ENCODE assay signal across 18 cellular contexts in the genomic region with DNA sequence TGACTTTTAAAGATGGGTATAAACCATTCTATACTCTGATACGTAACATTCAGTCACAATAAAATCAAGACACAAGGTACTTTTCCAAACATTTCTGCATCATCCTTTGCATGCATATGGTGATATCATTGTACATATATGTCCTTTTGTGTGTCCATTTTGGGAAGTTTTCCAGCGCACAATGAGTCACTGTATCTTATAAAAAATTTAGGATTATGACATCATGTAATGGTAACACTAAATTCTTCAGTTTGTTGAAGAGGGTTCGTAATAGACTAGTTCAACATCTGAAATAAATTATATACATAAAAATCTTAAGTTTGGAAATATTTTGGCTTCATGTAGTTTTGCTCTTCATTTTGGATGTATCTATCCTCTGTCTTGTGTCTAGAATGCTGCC.
DNase-seq lines count a peak whose midpoint lies in the region; ATAC-seq, FAIRE-seq and TF ChIP-seq lines count a peak whose summit lies in the region.
"Had no signal": no experiment of that assay in that cellular context is flagged by ENCODE, and none has a peak within 500 bp of the region (broad histone marks: within the 10 kb centered on the region; RNA-seq: fewer than 3 reads in every experiment).

No MANE protein-coding gene starts in this region.

- H3K27me3 ChIP-seq in IMR-90 (ENCODE audit: control insufficient read depth, insufficient read depth, low read length) = no peaks in the 10 kb centered on the region
- H3K27me3 ChIP-seq in endothelial cell of umbilical vein (ENCODE audit: control insufficient read depth in 2 of 2, insufficient read depth in 2 of 2, low read length in 2 of 2) = no peaks in the 10 kb centered on the region
- no peaks in the 10 kb centered on the region for H3K27me3 ChIP-seq in stomach
- no peaks in the 10 kb centered on the region for H3K27me3 ChIP-seq in smooth muscle cell (ENCODE audit: low read depth)
- H3K27me3 ChIP-seq in Caco-2 (replicated peaks; ENCODE audit: control insufficient read depth, insufficient read depth, low read length) = no peaks in the 10 kb centered on the region
- H3K27me3 ChIP-seq: BE2C had no signal

- H3K4me3 Mint-ChIP-seq in Caco-2 (ENCODE audit: unreplicated experiment) = no peak overlapping the region
- H3K4me3 Mint-ChIP-seq: CD4-positive, alpha-beta memory T cell; GM23338 had no signal

- no peak overlapping the region for H4K8ac ChIP-seq in IMR-90 (ENCODE audit: low read depth in 2 of 2, low read length in 2 of 2)

- DNase-seq in ELR (ENCODE audit: low read depth) = peak; percentile 9
- DNase-seq in IMR-90 = peak; percentile 63
- no peak for DNase-seq in endothelial cell of umbilical vein (ENCODE audit: low read depth, low spot score)
- DNase-seq in skeletal muscle cell (ENCODE audit: low read depth) = peak; percentile 64
- DNase-seq in stomach = no peak
- no peak for DNase-seq in smooth muscle cell (lab: John Stamatoyannopoulos, UW; ENCODE audit: unreplicated experiment)
- no peak for DNase-seq in Caco-2
- DNase-seq: BE2C; CD4-positive, alpha-beta memory T cell; DMS153; DMS79 treated with DMSO at 0.1 percent for 48 hours; H7 had no signal

- H3K56ac ChIP-seq in IMR-90 (ENCODE audit: extremely low read depth, insufficient read depth, low read length) = no peak overlapping the region

- no peak overlapping the region for H3K23ac ChIP-seq in IMR-90 (ENCODE audit: low read depth, low read length)

- no peak overlapping the region for H3K18ac ChIP-seq in IMR-90 (ENCODE audit: low read depth, low read length)

- no peak overlapping the region for H2AFZ ChIP-seq in IMR-90 (replicated peaks; ENCODE audit: low read length, poor library complexity)
- H2AFZ ChIP-seq in endothelial cell of umbilical vein (ENCODE audit: low read depth, low read length) = no peak overlapping the region
- H2AFZ ChIP-seq in smooth muscle cell (ENCODE audit: low read depth) = no peak overlapping the region
- H2AFZ ChIP-seq: GM23338 had no signal

- no peak overlapping the region for H2BK15ac ChIP-seq in IMR-90 (ENCODE audit: low read depth, low read length)

- no peak for FAIRE-seq in endothelial cell of umbilical vein (lab: Jason Lieb, UNC)
- FAIRE-seq: A549, D721Med, GM12878, GM18507 had no signal

- H3K4ac ChIP-seq in IMR-90 (ENCODE audit: low read depth, low read length) = no peak overlapping the region

- no peak overlapping the region for H2AK5ac ChIP-seq in IMR-90 (ENCODE audit: low read depth, low read length)

- H3K27me3 Mint-ChIP-seq in Caco-2 (ENCODE audit: insufficient read depth, unreplicated experiment) = no peaks in the 10 kb centered on the region
- H3K27me3 Mint-ChIP-seq: CD4-positive, alpha-beta memory T cell had no signal

- no peak for TF ChIP-seq CTCF in IMR-90 (conservative IDR thresholded peaks at IDR 0.05; ENCODE audit: low read depth, low read length)
- no peak for TF ChIP-seq CTCF in endothelial cell of umbilical vein (IDR thresholded peaks at IDR 0.05; ENCODE audit: extremely low read depth in 1 of 2, insufficient read depth in 1 of 2, low read depth in 1 of 2, low read length in 2 of 2)
- no peak for TF ChIP-seq CTCF in stomach (IDR thresholded peaks at IDR 0.05)
- TF ChIP-seq CTCF in smooth muscle cell (IDR thresholded peaks at IDR 0.05; ENCODE audit: borderline replicate concordance, insufficient read depth, poor library complexity, severe bottlenecking) = no peak
- TF ChIP-seq CTCF in Caco-2 (IDR thresholded peaks at IDR 0.05; ENCODE audit: insufficient read depth in 1 of 2, low read depth in 1 of 2, low read length in 1 of 2, severe bottlenecking in 1 of 2, unreplicated experiment in 1 of 2) = no peak

- H3K4me1 ChIP-seq in IMR-90 (ENCODE audit: control insufficient read depth, insufficient read depth, low read length) = no peaks in the 10 kb centered on the region
- no peaks in the 10 kb centered on the region for H3K4me1 ChIP-seq in endothelial cell of umbilical vein (ENCODE audit: control insufficient read depth, extremely low read depth, insufficient read depth, low read length)
- no peaks in the 10 kb centered on the region for H3K4me1 ChIP-seq in stomach
- H3K4me1 ChIP-seq in smooth muscle cell (ENCODE audit: low read depth) = no peaks in the 10 kb centered on the region
- H3K4me1 ChIP-seq in Caco-2 = no peaks in the 10 kb centered on the region
- H3K4me1 ChIP-seq: A549, BE2C had no signal

- H2AK9ac ChIP-seq in IMR-90 (replicated peaks; ENCODE audit: low read depth, low read length, poor library complexity) = no peak overlapping the region

- no peaks in the 10 kb centered on the region for H3K9me1 ChIP-seq in IMR-90 (ENCODE audit: insufficient read depth, low read length)
- H3K9me1 ChIP-seq in endothelial cell of umbilical vein (replicated peaks; ENCODE audit: control insufficient read depth, extremely low read depth, insufficient read depth, low read length) = no peaks in the 10 kb centered on the region

- intact Hi-C loops in IMR-90 (cut with micrococcal nuclease) = no loop called here
- intact Hi-C loops in endothelial cell of umbilical vein (cut with micrococcal nuclease) = no loop called here
- intact Hi-C loops in stomach (cut with DNase I; ENCODE audit: low total_unique reads) = no loop called here
- intact Hi-C loops in Caco-2 (cut with micrococcal nuclease; ENCODE audit: unreplicated experiment) = no loop called here

- H3K9ac ChIP-seq in IMR-90 (ENCODE audit: low read depth, low read length) (no peak overlapping the region), endothelial cell of umbilical vein (replicated peaks; ENCODE audit: extremely low read depth, insufficient read depth, low read length) (no peak overlapping the region), smooth muscle cell (ENCODE audit: low read depth) (no peak overlapping the region)

- no peak overlapping the region for H3K14ac ChIP-seq in IMR-90 (replicated peaks; ENCODE audit: low read depth, low read length)

- BruUV-seq in IMR-90 (replicated peaks; lab: Mats Ljungman, UMichigan) = no TSS peak
- no TSS peak for BruUV-seq in endothelial cell of umbilical vein (replicated peaks; lab: Mats Ljungman, UMichigan)
- BruUV-seq in Caco-2 (replicated peaks; lab: Mats Ljungman, UMichigan) = no TSS peak

- no peaks in the 10 kb centered on the region for H3K9me3 Mint-ChIP-seq in Caco-2 (ENCODE audit: unreplicated experiment)
- H3K9me3 Mint-ChIP-seq: GM23338 had no signal

- TF ChIP-seq EP300 in stomach (IDR thresholded peaks at IDR 0.05) = no peak

- no peaks in the 10 kb centered on the region for H3F3A ChIP-seq in smooth muscle cell (ENCODE audit: low read depth)

- H3K79me2 ChIP-seq in endothelial cell of umbilical vein (ENCODE audit: control insufficient read depth, insufficient read depth, low read length) (no peaks in the 10 kb centered on the region), smooth muscle cell (ENCODE audit: low read depth) (no peaks in the 10 kb centered on the region)

- no peak overlapping the region for H4K5ac ChIP-seq in IMR-90 (ENCODE audit: low read depth, low read length)

- no peak overlapping the region for H2BK120ac ChIP-seq in IMR-90 (ENCODE audit: low read depth, low read length)

- POLR2A ChIA-PET in IMR-90 (lab: Charles Lee; ENCODE audit: unreplicated experiment) = no interaction called here
- POLR2A ChIA-PET in endothelial cell of umbilical vein (lab: Charles Lee) = no interaction called here
- POLR2A ChIA-PET in Caco-2 (lab: Charles Lee) = no interaction called here

- no peak for TF ChIP-seq RAD21 in IMR-90 (IDR thresholded peaks at IDR 0.05; ENCODE audit: low read length)

- H3K9me3 ChIP-seq in IMR-90 (ENCODE audit: control insufficient read depth, insufficient read depth, low read length) = no peaks in the 10 kb centered on the region
- no peaks in the 10 kb centered on the region for H3K9me3 ChIP-seq in endothelial cell of umbilical vein (replicated peaks; ENCODE audit: control insufficient read depth, insufficient read depth, low read length)
- H3K9me3 ChIP-seq in stomach = no peaks in the 10 kb centered on the region
- H3K9me3 ChIP-seq in smooth muscle cell (replicated peaks; ENCODE audit: low read depth) = no peaks in the 10 kb centered on the region
- no peaks in the 10 kb centered on the region for H3K9me3 ChIP-seq in Caco-2
- H3K9me3 ChIP-seq: A549, BE2C had no signal

- H2BK20ac ChIP-seq in IMR-90 (ENCODE audit: low read depth, low read length) = no peak overlapping the region

- H3K36me3 ChIP-seq in IMR-90 (ENCODE audit: control insufficient read depth, insufficient read depth, low read length) = no peaks in the 10 kb centered on the region
- no peaks in the 10 kb centered on the region for H3K36me3 ChIP-seq in endothelial cell of umbilical vein (ENCODE audit: control insufficient read depth in 2 of 2, extremely low read depth in 1 of 2, insufficient read depth in 2 of 2, low read length in 2 of 2)
- H3K36me3 ChIP-seq in stomach = no peaks in the 10 kb centered on the region
- H3K36me3 ChIP-seq in smooth muscle cell (ENCODE audit: low read depth) = no peaks in the 10 kb centered on the region
- H3K36me3 ChIP-seq in Caco-2 (ENCODE audit: control insufficient read depth, insufficient read depth, low read length) = no peaks in the 10 kb centered on the region
- H3K36me3 ChIP-seq: BE2C had no signal

- H3K79me1 ChIP-seq in IMR-90 (ENCODE audit: low read depth in 1 of 2, low read length in 2 of 2) = no peaks in the 10 kb centered on the region

- no peak overlapping the region for H2BK5ac ChIP-seq in IMR-90 (ENCODE audit: low read depth, low read length, poor library complexity, severe bottlenecking)

- H3K27ac ChIP-seq in IMR-90 (ENCODE audit: insufficient read depth, low read length) (no peak overlapping the region), endothelial cell of umbilical vein (ENCODE audit: insufficient read depth, low read depth, low read length) (no peak overlapping the region), stomach (no peak overlapping the region), smooth muscle cell (ENCODE audit: low read depth) (no peak overlapping the region)
- H3K27ac ChIP-seq: A549, C4-2B had no signal

- TF ChIP-seq POLR2A in IMR-90 (IDR thresholded peaks at IDR 0.05; ENCODE audit: low read depth, low read length) = no peak
- no peak for TF ChIP-seq POLR2A in endothelial cell of umbilical vein (IDR thresholded peaks at IDR 0.05; ENCODE audit: low read depth, low read length)
- no peak for TF ChIP-seq POLR2A in stomach (IDR thresholded peaks at IDR 0.05)

- H4K91ac ChIP-seq in IMR-90 (ENCODE audit: insufficient read depth, low read depth, low read length) = no peak overlapping the region

- H3K4me3 ChIP-seq in IMR-90 (ENCODE audit: insufficient read depth, low read depth, low read length) (no peak overlapping the region), endothelial cell of umbilical vein (replicated peaks in 1 of 3; ENCODE audit: insufficient read depth in 1 of 3, low read depth in 1 of 3, low read length in 3 of 3) (no peak overlapping the region), skeletal muscle cell (ENCODE audit: low read depth, low read length) (no peak overlapping the region), stomach (no peak overlapping the region), smooth muscle cell (no peak overlapping the region), Caco-2 (ENCODE audit: low read depth, low read length) (no peak overlapping the region)
- H3K4me3 ChIP-seq: A549, GM12878, GM23338 had no signal

- no peak overlapping the region for H3K4me2 ChIP-seq in IMR-90 (ENCODE audit: low read depth, low read length)
- H3K4me2 ChIP-seq in endothelial cell of umbilical vein (ENCODE audit: insufficient read depth, low read length) = no peak overlapping the region
- no peak overlapping the region for H3K4me2 ChIP-seq in smooth muscle cell
- H3K4me2 ChIP-seq: A549, GM23338 had no signal

- H4K20me1 ChIP-seq in IMR-90 (ENCODE audit: insufficient read depth, low read length) (no peaks in the 10 kb centered on the region), endothelial cell of umbilical vein (replicated peaks; ENCODE audit: control insufficient read depth, extremely low read depth, insufficient read depth, low read length) (no peaks in the 10 kb centered on the region), smooth muscle cell (ENCODE audit: low read depth) (no peaks in the 10 kb centered on the region)

- in situ Hi-C loops in IMR-90 (cut with MboI; ENCODE audit: low sequenced_read_pairs) = no loop called here

- no peak for ATAC-seq in IMR-90 (ENCODE audit: low read depth)
- ATAC-seq: A549, GM23338 had no signal

- dilution Hi-C loops in IMR-90 (cut with HindIII; ENCODE audit: low sequenced_read_pairs, unreplicated experiment) = no loop called here
- dilution Hi-C loops in endothelial cell of umbilical vein (cut with MboI; ENCODE audit: extremely low pct_ligation_motif_present, low sequenced_read_pairs) = no loop called here

- H3K27ac Mint-ChIP-seq in Caco-2 (ENCODE audit: unreplicated experiment) = no peak overlapping the region
- H3K27ac Mint-ChIP-seq: CD4-positive, alpha-beta memory T cell; GM23338 had no signal

- CTCF ChIA-PET in IMR-90 (lab: Yijun Ruan, JAX) (no interaction called here), endothelial cell of umbilical vein (lab: Charles Lee) (no interaction called here), Caco-2 (lab: Charles Lee) (no interaction called here)

- no CpG with 5 or more reads among the region's 3 CpGs for WGBS in IMR-90 (ENCODE audit: extremely low coverage in 2 of 2, insufficient read length in 1 of 2), 2 experiments
- WGBS in stomach, 5 donors = 81 to 92% (median 91%) methylated on average over 3 of the region's 3 CpGs
- 95% methylated on average over 3 of the region's 3 CpGs for WGBS in smooth muscle cell (ENCODE audit: low lambda C conversion rate)

- no peaks in the 10 kb centered on the region for H3K4me1 Mint-ChIP-seq in Caco-2 (ENCODE audit: low read depth, unreplicated experiment)
- H3K4me1 Mint-ChIP-seq: CD4-positive, alpha-beta memory T cell had no signal

- no peaks in the 10 kb centered on the region for H3K36me3 Mint-ChIP-seq in Caco-2 (ENCODE audit: insufficient read depth, unreplicated experiment)
- H3K36me3 Mint-ChIP-seq: CD4-positive, alpha-beta memory T cell had no signal

Comparison
In these comparisons a context has a peak if more than half of its experiments do, and no peak if none do; other contexts are left out.
1. DNase-seq: peak in ELR (single experiment), IMR-90 (single experiment) and skeletal muscle cell (single experiment); none in endothelial cell of umbilical vein (single experiment), stomach (single experiment), smooth muscle cell (single experiment) and Caco-2 (0 of 2).